ENCODE assay signal across 9 cellular contexts in genomic region chr19:6476155-6476895, GRCh38. TPM values are rescaled to one million over a fixed set of nuclear protein-coding genes. Genes with fewer than 3 reads are reported as not detected.
A peak's percentile ranks its signal among the peaks of the same experiment; 100 is the strongest.
DNase-seq lines count a peak whose midpoint lies in the region; ATAC-seq and TF ChIP-seq lines count a peak whose summit lies in the region.
"Had no signal": no experiment of that assay in that cellular context is flagged by ENCODE, and none has a peak within 500 bp of the region (broad histone marks: within the 10 kb centered on the region; RNA-seq: fewer than 3 reads in every experiment).

No MANE protein-coding gene starts in this region.

- no peaks in the 10 kb centered on the region for H3K36me3 ChIP-seq in osteoblast (ENCODE audit: insufficient read depth, low read length)
- H3K36me3 ChIP-seq: uterus had no signal

- H3K79me2 ChIP-seq in osteoblast (ENCODE audit: insufficient read depth, low read length): no peaks in the 10 kb centered on the region

- no peaks in the 10 kb centered on the region for H4K20me1 ChIP-seq in osteoblast (ENCODE audit: insufficient read depth, low read length)

- in situ Hi-C loops in GM13977 (cut with MboI; ENCODE audit: low pct_unique_long_range_greater_than_20kb, low sequenced_read_pairs, unreplicated experiment): no loop called here

- peak overlapping the region; percentile 28 for H3K4me2 ChIP-seq in osteoblast (ENCODE audit: insufficient read depth, low read length)

- no peak overlapping the region for H3K4me3 ChIP-seq in osteoblast (ENCODE audit: insufficient read depth, low read length)
- H3K4me3 ChIP-seq: uterus had no signal

- TF ChIP-seq CTCF in GM13977 (IDR thresholded peaks at IDR 0.05; ENCODE audit: extremely low read depth, insufficient read depth, missing control alignments) (peak; percentile 9), osteoblast (IDR thresholded peaks at IDR 0.05; ENCODE audit: extremely low read depth, low read depth, low read length) (no peak)

- peaks cover 9% of the 10 kb centered on the region for H3K27me3 ChIP-seq in osteoblast (ENCODE audit: insufficient read depth, low read length)

- H3K27ac ChIP-seq in osteoblast (ENCODE audit: low read depth, low read length): no peak overlapping the region
- H3K27ac ChIP-seq: uterus had no signal

- DNase-seq in GM13977 (ENCODE audit: low spot score) (peak; percentile 83), RPMI7951 (ENCODE audit: low read depth) (peak; percentile 34), glomerular endothelial cell (ENCODE audit: extremely low read depth, low read depth, low spot score) (peak; percentile 10), osteoblast (ENCODE audit: insufficient read length, low spot score, missing footprints) (peak; percentile 75), posterior vena cava (ENCODE audit: low spot score) (no peak), RPMI8226 (no peak)
- peak; percentile 56 for DNase-seq in activated naive CD4-positive, alpha-beta T cell treated with Interleukin-2 at 50 U/mL for 16 hours

- intact Hi-C loops in posterior vena cava (cut with DNase I): no loop called here

- H3K4me1 ChIP-seq in osteoblast (ENCODE audit: insufficient read depth, low read length): no peaks in the 10 kb centered on the region

- no peak for ATAC-seq in GM18520 (IDR thresholded peaks at IDR 0.05; ENCODE audit: unreplicated experiment)

- no peak overlapping the region for H2AFZ ChIP-seq in osteoblast (ENCODE audit: low read length)

- no peaks in the 10 kb centered on the region for H3K9me3 ChIP-seq in osteoblast (ENCODE audit: low read depth, low read length)
- H3K9me3 ChIP-seq: uterus had no signal

RNA-seq across cellular contexts. Expression of gene DENND1C, which starts 5.3 kb away (rescaled TPM):
- total RNA-seq in RPMI7951 (2014; rRNA removed; shearing (Covaris generic)): not detected in 2 replicates
- total RNA-seq in glomerular endothelial cell: 0.10 TPM in 1 of 2 replicates, not detected in the other
- total RNA-seq in osteoblast: not detected in 2 replicates
- 1 to 10 TPM; 2.1 to 3.9 TPM for total RNA-seq in posterior vena cava

RNA-seq across cellular contexts. Expression of gene CRB3, which starts 12.3 kb away (rescaled TPM):
- total RNA-seq in RPMI7951 (2014; rRNA removed; shearing (Covaris generic)): not detected in 2 replicates
- 0.34 TPM in 1 of 2 replicates, not detected in the other for total RNA-seq in glomerular endothelial cell
- not detected in 2 replicates for total RNA-seq in osteoblast
- not detected for total RNA-seq in posterior vena cava

RNA-seq across cellular contexts. Expression of gene SLC25A23, which starts 16.7 kb away (rescaled TPM):
- 17.5 and 20.7 TPM in 2 replicates for total RNA-seq in RPMI7951 (2014; rRNA removed; shearing (Covaris generic))
- total RNA-seq in glomerular endothelial cell: 47.1 and 60.7 TPM in 2 replicates
- 22.8 and 23.6 TPM in 2 replicates for total RNA-seq in osteoblast
- total RNA-seq in posterior vena cava: 10 to 100 TPM; 51.5 to 62.1 TPM

RNA-seq across cellular contexts. Expression of gene TUBB4A, which starts 25.8 kb away (rescaled TPM):
- 0.20 TPM in 1 of 2 replicates, not detected in the other for total RNA-seq in RPMI7951 (2014; rRNA removed; shearing (Covaris generic))
- total RNA-seq in glomerular endothelial cell: 3.7 TPM in 1 of 2 replicates, not detected in the other
- total RNA-seq in osteoblast: not detected in 2 replicates
- total RNA-seq in posterior vena cava: under 1 TPM; 0.42 to 0.48 TPM

RNA-seq across cellular contexts. Expression of gene SLC25A41, which starts 42.8 kb away (rescaled TPM):
- not detected in 2 replicates for total RNA-seq in RPMI7951 (2014; rRNA removed; shearing (Covaris generic))
- total RNA-seq in glomerular endothelial cell (0.70 TPM in 1 of 2 replicates, not detected in the other), osteoblast (not detected in 2 replicates), posterior vena cava (under 1 TPM in 1 of 2 donors, not detected in 1; 0.24 TPM)

Comparison
In these comparisons a context has a peak if more than half of its experiments do, and no peak if none do; other contexts are left out.
1. DNase-seq: peak in GM13977 (single experiment), RPMI7951 (single experiment), activated naive CD4-positive, alpha-beta T cell treated with Interleukin-2 at 50 U/mL for 16 hours (single experiment), glomerular endothelial cell (single experiment) and osteoblast (single experiment); none in posterior vena cava (single experiment) and RPMI8226 (single experiment).